8 cellular contexts compared by ENCODE assay signal in the genomic region with DNA sequence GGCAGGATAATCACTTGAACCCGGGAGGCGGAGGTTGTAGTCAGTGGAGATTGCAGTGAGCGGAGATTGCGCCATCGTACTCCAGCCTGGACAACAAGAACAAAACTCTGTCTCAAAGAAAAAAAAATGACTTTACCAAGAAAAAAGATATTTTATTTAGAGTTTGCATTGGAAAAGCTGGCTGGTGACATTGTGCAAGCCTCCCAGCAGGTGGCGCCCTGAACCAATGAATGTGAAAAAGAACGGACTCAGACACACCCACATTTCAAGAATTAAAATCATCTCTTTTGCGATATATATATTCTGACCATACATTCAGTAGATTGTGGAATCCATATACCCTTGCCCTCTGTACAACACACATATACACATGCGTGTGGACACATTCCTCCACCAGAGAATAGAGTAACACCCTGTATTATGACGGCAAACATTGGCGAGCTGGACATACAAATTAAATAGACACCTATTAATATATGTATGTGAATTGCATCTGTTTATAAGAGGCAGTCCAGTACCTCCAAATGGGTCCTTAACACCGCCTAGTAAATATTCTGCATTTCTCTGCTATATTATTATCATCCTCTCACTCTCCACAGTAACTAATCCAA. TPM values are rescaled to one million over a fixed set of nuclear protein-coding genes. Genes with fewer than 3 reads are reported as not detected.
DNase-seq lines count a peak whose midpoint lies in the region; ATAC-seq and TF ChIP-seq lines count a peak whose summit lies in the region.

No MANE protein-coding gene starts in this region.

- DNase-seq in CD4-positive, CD25-positive, alpha-beta regulatory T cell: peak; percentile 44 to 64 (median 56)
- DNase-seq in HAP-1 (ENCODE audit: low spot score in 2 of 2): peak; percentile 47 to 80
- peak; percentile 26 for DNase-seq in NOMO-1 treated with dmso at 0.1 percent for 144 hours (lab: John Stamatoyannopoulos, UW; ENCODE audit: unreplicated experiment)
- peak; percentile 23 for DNase-seq in activated CD8-positive, alpha-beta memory T cell treated with anti-CD3 and anti-CD28 coated beads, Interleukin-2, amount 50 U/mL, for 1 hour (ENCODE audit: extremely low read depth)
- peak; percentile 68 for DNase-seq in epithelial cell of esophagus (ENCODE audit: low read depth)
- DNase-seq in myocyte (ENCODE audit: low read depth): peak; percentile 75
- DNase-seq in stimulated activated CD8-positive, alpha-beta memory T cell treated with anti-CD3 and anti-CD28 coated beads, Interleukin-7, amount 100 ng/mL, for 24 hours (ENCODE audit: low read depth): peak; percentile 56
- no peak for DNase-seq in putamen (ENCODE audit: low spot score)

- H3K36me3 Mint-ChIP-seq in CD4-positive, CD25-positive, alpha-beta regulatory T cell: no peaks in the 10 kb centered on the region

- H3K4me3 ChIP-seq in CD4-positive, CD25-positive, alpha-beta regulatory T cell (ENCODE audit: low read depth, low read length): no peak overlapping the region
- no peak overlapping the region for H3K4me3 ChIP-seq in HAP-1
- no peak overlapping the region for H3K4me3 ChIP-seq in epithelial cell of esophagus (ENCODE audit: low read length)

- no peak overlapping the region for H3K27ac Mint-ChIP-seq in CD4-positive, CD25-positive, alpha-beta regulatory T cell

- no peak overlapping the region for H3K27ac ChIP-seq in CD4-positive, CD25-positive, alpha-beta regulatory T cell (ENCODE audit: insufficient read depth, low read length, poor library complexity, severe bottlenecking)

- H3K36me3 ChIP-seq in CD4-positive, CD25-positive, alpha-beta regulatory T cell (ENCODE audit: control insufficient read depth, insufficient read depth, low read length): no peaks in the 10 kb centered on the region
- no peaks in the 10 kb centered on the region for H3K36me3 ChIP-seq in HAP-1 (replicated peaks)

- no peaks in the 10 kb centered on the region for H3K9me3 Mint-ChIP-seq in CD4-positive, CD25-positive, alpha-beta regulatory T cell

- TF ChIP-seq CTCF in epithelial cell of esophagus (IDR thresholded peaks at IDR 0.05; ENCODE audit: insufficient read depth, low read depth, low read length, missing control alignments): peak; percentile 88

- H3K27me3 ChIP-seq in CD4-positive, CD25-positive, alpha-beta regulatory T cell (ENCODE audit: control insufficient read depth, insufficient read depth, low read length): peaks cover 10% of the 10 kb centered on the region
- 0 out of 2 replicates have a peak, but pooled peaks cover 3% of the 10 kb centered on the region for H3K27me3 ChIP-seq in HAP-1 (ENCODE audit: low read depth)

- H3K27me3 Mint-ChIP-seq in CD4-positive, CD25-positive, alpha-beta regulatory T cell: peaks cover 2% of the 10 kb centered on the region

- peak in 1 of 2 donors; percentile 43 for ATAC-seq in CD4-positive, CD25-positive, alpha-beta regulatory T cell (ENCODE audit: low read depth in 2 of 2)

- H3K9me3 ChIP-seq in CD4-positive, CD25-positive, alpha-beta regulatory T cell (ENCODE audit: control insufficient read depth in 2 of 2, low read length in 2 of 2): no peaks in the 10 kb centered on the region
- H3K9me3 ChIP-seq in HAP-1: no peaks in the 10 kb centered on the region

- no peak overlapping the region for H3K4me3 Mint-ChIP-seq in CD4-positive, CD25-positive, alpha-beta regulatory T cell

- in situ Hi-C loops in HAP-1 (cut with MboI; ENCODE audit: low sequenced_read_pairs): loop anchor here (25.0 kb wide), 1 partner anchor 880 kb away; no protein-coding TSS in a partner anchor

- H3K4me1 ChIP-seq in CD4-positive, CD25-positive, alpha-beta regulatory T cell (ENCODE audit: control insufficient read depth, insufficient read depth, low read length, poor library complexity, severe bottlenecking): no peaks in the 10 kb centered on the region
- no peaks in the 10 kb centered on the region for H3K4me1 ChIP-seq in HAP-1

- H3K4me1 Mint-ChIP-seq in CD4-positive, CD25-positive, alpha-beta regulatory T cell: no peaks in the 10 kb centered on the region

RNA-seq across cellular contexts. Expression of gene CADM3, which starts 39.0 kb away (rescaled TPM):
- total RNA-seq in CD4-positive, CD25-positive, alpha-beta regulatory T cell: not detected
- not detected for polyA plus RNA-seq in CD4-positive, CD25-positive, alpha-beta regulatory T cell
- total RNA-seq in myocyte: 1.4 and 2.5 TPM in 2 replicates
- 8.0 TPM for polyA plus RNA-seq in myocyte (2012)

RNA-seq across cellular contexts. Expression of gene AIM2, which starts 55.8 kb away (rescaled TPM):
- total RNA-seq in CD4-positive, CD25-positive, alpha-beta regulatory T cell: 6.2 TPM
- 10 to 100 TPM in 2 of 4 donors, 1 to 10 TPM in 2; 6.9 to 13.5 (median 8.8) TPM for polyA plus RNA-seq in CD4-positive, CD25-positive, alpha-beta regulatory T cell
- total RNA-seq in myocyte: not detected in 2 replicates
- not detected for polyA plus RNA-seq in myocyte (2012)
